1 cellular context compared by ENCODE assay signal in genomic region chr9:76162109-76162730, GRCh38.
TF ChIP-seq lines count a peak whose summit lies in the region.

No MANE protein-coding gene starts in this region.

TF ChIP-seq in IMR-90, 13 proteins besides CTCF, POLR2A, EP300 and RAD21 (continued from another document):
- no peak for TF ChIP-seq MAZ (IDR thresholded peaks at IDR 0.05; ENCODE audit: borderline replicate concordance, low read depth, low read length)
- no peak for TF ChIP-seq CEBPB (IDR thresholded peaks at IDR 0.05; ENCODE audit: low read depth, low read length)
